Comparison of ENCODE assay signal across 20 cellular contexts in the genomic region with DNA sequence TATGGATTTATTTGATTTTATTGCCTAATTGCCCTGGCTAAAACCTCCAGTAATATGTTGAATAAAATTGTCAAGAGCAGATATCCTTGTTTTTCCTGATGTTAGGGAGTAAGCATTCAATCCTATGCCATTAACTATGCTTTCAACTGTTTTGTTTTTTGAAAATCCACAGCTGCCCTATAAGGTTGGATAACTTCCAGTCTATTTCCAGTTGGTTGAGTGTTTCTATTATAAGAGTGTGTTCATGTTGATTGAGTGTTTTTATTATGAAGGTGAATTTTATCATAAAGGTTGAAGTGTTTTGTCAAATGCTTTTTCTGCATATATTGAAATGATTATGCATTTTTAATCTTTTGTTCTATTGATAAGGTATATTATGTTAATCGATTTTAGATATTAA.
"Had no signal": no experiment of that assay in that cellular context is flagged by ENCODE, and none has a peak within 500 bp of the region (broad histone marks: within the 10 kb centered on the region; RNA-seq: fewer than 3 reads in every experiment).

No MANE protein-coding gene starts in this region.

- H3K27me3 ChIP-seq: dorsolateral prefrontal cortex, gastrocnemius medialis, heart left ventricle, hepatocyte, left lung, neutrophil, pancreas, right lobe of liver, tibial nerve, upper lobe of left lung had no signal

- H3K9me3 ChIP-seq: gastrocnemius medialis, left lung, lower lobe of right lung, pancreas, right lobe of liver, thoracic aorta, upper lobe of left lung had no signal

- DNase-seq: dorsolateral prefrontal cortex; effector CD4-positive, alpha-beta T cell; gastrocnemius medialis; heart left ventricle; kidney; left lung; lower lobe of right lung; pancreas; retina; right lobe of liver; small intestine; stimulated activated CD4-positive, alpha-beta T cell treated with anti-CD3 and anti-CD28 coated beads, Interleukin-15, amount 100 ng/mL, for 24 hours; stimulated activated CD4-positive, alpha-beta T cell treated with anti-CD3 and anti-CD28 coated beads, Interleukin-2, amount 100 ng/mL, for 48 hours; stimulated activated naive B cell treated with anti-CD40 and anti-IgM and Interleukin-4, amounts not matched to agents 10 μg/mL and 1 μg/mL and 100 μg/mL, for 72 hours; upper lobe of left lung had no signal

- H3K27ac ChIP-seq: dorsolateral prefrontal cortex, gastrocnemius medialis, heart left ventricle, hepatocyte, left lung, lower lobe of right lung, neutrophil, pancreas, right lobe of liver, thoracic aorta, tibial nerve, upper lobe of left lung had no signal

- H3K4me3 ChIP-seq: dorsolateral prefrontal cortex, gastrocnemius medialis, heart left ventricle, hepatocyte, left lung, lower lobe of right lung, pancreas, right lobe of liver, thoracic aorta, tibial nerve, upper lobe of left lung had no signal

- H3K36me3 ChIP-seq: gastrocnemius medialis, heart left ventricle, left lung, lower lobe of right lung, neutrophil, pancreas, right lobe of liver, thoracic aorta, tibial nerve, upper lobe of left lung had no signal

- ATAC-seq: gastrocnemius medialis; left lung; lower lobe of right lung; natural killer cell treated with Interleukin-12 subunit alpha and Interleukin-12 subunit beta and Interleukin-15 and Interleukin-18, amount 100 ng/mL, for 72 hours; pancreas; right lobe of liver; stimulated activated naive B cell treated with anti-CD40 and anti-IgM and Interleukin-4, amounts not matched to agents 10 μg/mL and 1 μg/mL and 100 μg/mL, for 72 hours had no signal
